In the genomic region with DNA sequence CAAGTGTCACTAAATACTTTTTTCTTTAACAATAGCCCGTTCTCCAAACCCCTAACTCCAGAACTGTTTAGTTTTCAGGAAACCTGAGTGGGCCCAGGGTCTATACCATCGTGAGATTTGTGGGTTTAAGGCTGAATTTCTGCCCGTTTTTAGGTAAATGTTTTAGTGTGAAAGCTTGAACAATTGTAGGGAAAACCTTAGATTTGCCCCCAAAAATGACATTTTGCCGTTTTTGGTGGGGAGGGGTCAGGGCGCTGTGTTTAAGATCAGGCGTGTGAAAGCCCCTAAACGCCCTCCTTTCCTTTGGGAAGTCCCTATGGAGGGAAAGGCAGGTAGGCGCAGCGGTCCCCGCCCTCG, we compare ENCODE assay signal across 8 cellular contexts. TPM values are rescaled to one million over a fixed set of nuclear protein-coding genes. Genes with fewer than 3 reads are reported as not detected.
DNase-seq lines count a peak whose midpoint lies in the region; ATAC-seq, FAIRE-seq and TF ChIP-seq lines count a peak whose summit lies in the region.

No MANE protein-coding gene starts in this region.

- H3K27ac ChIP-seq in Karpas-422 (ENCODE audit: low read length): no peak overlapping the region
- no peak overlapping the region for H3K27ac ChIP-seq in H1 (ENCODE audit: low read depth, low read length)
- H3K27ac ChIP-seq in parathyroid adenoma: no peak overlapping the region

- 9% methylated on average over 8 of the region's 11 CpGs; no CpG with 5 or more reads in 1 of the 2 experiments for WGBS in H1 (ENCODE audit: extremely low coverage in 1 of 2, insufficient coverage in 1 of 2, insufficient read length in 1 of 2, insufficient replicate concordance in 2 of 2, low coverage in 1 of 2, low lambda C conversion rate in 2 of 2, missing lambda C conversion rate in 1 of 2), 2 experiments

- no peak overlapping the region for H2BK15ac ChIP-seq in H1 (ENCODE audit: low read length)

- H3K4me1 ChIP-seq in Karpas-422 (ENCODE audit: low read length) (peaks cover 41% of the 10 kb centered on the region), H1 (replicated peaks in 1 of 4; ENCODE audit: control insufficient read depth in 3 of 4, insufficient read depth in 4 of 4, low read length in 3 of 4) (peaks cover 0 to 6% (median 4%) of the 10 kb centered on the region in 4 experiments; a peak in 3 of 7 replicates), parathyroid adenoma (peaks cover 3% of the 10 kb centered on the region)

- DNase-seq in Karpas-422: no peak
- DNase-seq in H1 (ENCODE audit: low read depth in 1 of 2, low spot score in 2 of 2): no peak
- DNase-seq in ACHN: no peak
- DNase-seq in GM19238 (ENCODE audit: insufficient read length, low spot score): no peak

- no peak overlapping the region for H2BK120ac ChIP-seq in H1 (replicated peaks; ENCODE audit: low read depth, low read length)

- H3K27me3 ChIP-seq in Karpas-422 (ENCODE audit: low read length) (no peaks in the 10 kb centered on the region), H1 (replicated peaks in 1 of 4; ENCODE audit: control insufficient read depth in 3 of 4, extremely low read depth in 1 of 4, insufficient read depth in 3 of 4, low read length in 3 of 4) (no peaks in the 10 kb centered on the region), parathyroid adenoma (ENCODE audit: control insufficient read depth, insufficient read depth, low read length) (no peaks in the 10 kb centered on the region)

- no peak overlapping the region for H4K91ac ChIP-seq in H1 (replicated peaks; ENCODE audit: insufficient read length, low read length)

- no peak for TF ChIP-seq RAD21 in H1 (IDR thresholded peaks at IDR 0.05 in 1 of 2, conservative IDR thresholded peaks at IDR 0.05 in 1 of 2; ENCODE audit: low read depth in 2 of 2, low read length in 2 of 2)

- H3K79me1 ChIP-seq in H1 (ENCODE audit: low read depth, low read length): no peaks in the 10 kb centered on the region; the same call in 1 of the 2 replicates

- no peak overlapping the region for H4K5ac ChIP-seq in H1 (ENCODE audit: insufficient read length, low read depth, low read length)

- peaks cover 6% of the 10 kb centered on the region; the same call in 1 of the 2 replicates for H3K36me3 ChIP-seq in Karpas-422 (ENCODE audit: insufficient read depth, low read length)
- H3K36me3 ChIP-seq in H1 (ENCODE audit: control insufficient read depth in 2 of 4, insufficient read depth in 4 of 4, low read length in 3 of 4): no peaks in the 10 kb centered on the region
- H3K36me3 ChIP-seq in parathyroid adenoma (ENCODE audit: control insufficient read depth, insufficient read depth, low read length): no peaks in the 10 kb centered on the region

- H2BK20ac ChIP-seq in H1 (ENCODE audit: low read length): no peak overlapping the region

- no peak overlapping the region for H3K23ac ChIP-seq in H1 (ENCODE audit: insufficient read length)

- no peak overlapping the region for H2BK5ac ChIP-seq in H1 (ENCODE audit: low read depth, low read length)

- TF ChIP-seq CTCF in GM12875 (IDR thresholded peaks at IDR 0.05; ENCODE audit: borderline replicate concordance, insufficient read depth, low read depth, low read length) (no peak), H1 (IDR thresholded peaks at IDR 0.05; ENCODE audit: control extremely low read depth in 1 of 3, insufficient read depth in 1 of 3, low read depth in 1 of 3, low read length in 3 of 3) (no peak), parathyroid adenoma (IDR thresholded peaks at IDR 0.05) (no peak)

- peak overlapping the region; percentile 63 for H3K9ac ChIP-seq in Karpas-422 (ENCODE audit: low read length)
- peak overlapping the region in 1 of 4 experiments; percentile 53; a peak in 1 of 7 replicates for H3K9ac ChIP-seq in H1 (replicated peaks in 1 of 4; ENCODE audit: extremely low read depth in 1 of 4, low read depth in 3 of 4, low read length in 3 of 4)
- no peak overlapping the region for H3K9ac ChIP-seq in parathyroid adenoma

- CTCF ChIA-PET in H1 (lab: Charles Lee; ENCODE audit: partially characterized antibody): interaction anchor here (2.3 kb wide), 1 partner anchor 170 kb away, joined by 10 read pairs; no protein-coding TSS in a partner anchor

- no peak overlapping the region for H3K56ac ChIP-seq in H1 (replicated peaks; ENCODE audit: insufficient read length, low read depth, low read length)

- peaks cover 3% of the 10 kb centered on the region; the same call in 1 of the 2 replicates for H3K23me2 ChIP-seq in H1 (ENCODE audit: low read depth, low read length)

- H3K4ac ChIP-seq in H1 (replicated peaks; ENCODE audit: insufficient read length, low read depth, low read length): no peak overlapping the region

- H3K4me3 ChIP-seq in GM12875 (ENCODE audit: low read depth, low read length) (peak overlapping the region; percentile 25), Karpas-422 (ENCODE audit: low read length) (peak overlapping the region; percentile 83), H1 (ENCODE audit: extremely low read depth in 1 of 4, insufficient read depth in 2 of 4, low read depth in 3 of 4, low read length in 4 of 4) (peak overlapping the region; percentile 32 to 89 (median 62); a peak in 7 of 8 replicates), parathyroid adenoma (ENCODE audit: low read depth, low read length) (peak overlapping the region; percentile 93)

- H4K8ac ChIP-seq in H1 (ENCODE audit: extremely low read depth, insufficient read depth, low read length): no peak overlapping the region

- no peak overlapping the region for H3K14ac ChIP-seq in H1 (ENCODE audit: insufficient read length)

- POLR2A ChIA-PET in H1 (lab: Charles Lee; ENCODE audit: partially characterized antibody): interaction anchor here (1.0 to 2.3 kb wide), 2 partner anchors 33 to 122 kb away, joined by 3 to 12 read pairs; a partner anchor contains a TSS

- H3K4me2 ChIP-seq in Karpas-422 (ENCODE audit: low read depth, low read length, poor library complexity, severe bottlenecking) (peak overlapping the region; percentile 87), H1 (ENCODE audit: insufficient read depth in 1 of 2, low read depth in 2 of 2, low read length in 2 of 2) (peak overlapping the region; percentile 67 to 73), parathyroid adenoma (ENCODE audit: low read length) (peak overlapping the region; percentile 93)

- H2AK5ac ChIP-seq in H1 (ENCODE audit: low read depth, low read length): no peak overlapping the region

- TF ChIP-seq EP300 in H1 (IDR thresholded peaks at IDR 0.05; ENCODE audit: borderline replicate concordance in 1 of 2, low read depth in 2 of 2, low read length in 2 of 2): no peak

- H3K79me2 ChIP-seq in Karpas-422 (ENCODE audit: low read length) (peaks cover 46% of the 10 kb centered on the region), H1 (ENCODE audit: control insufficient read depth in 1 of 2, insufficient read depth in 2 of 2, low read length in 2 of 2) (peaks cover 25 to 46% of the 10 kb centered on the region in 2 experiments), parathyroid adenoma (peaks cover 28% of the 10 kb centered on the region)

- no peak overlapping the region for H3K18ac ChIP-seq in H1 (ENCODE audit: extremely low read depth, low read length)

- H4K20me1 ChIP-seq in Karpas-422 (ENCODE audit: insufficient read depth, low read depth, low read length) (peaks cover 24% of the 10 kb centered on the region; the same call in 1 of the 2 replicates), H1 (replicated peaks in 1 of 2; ENCODE audit: control insufficient read depth in 1 of 2, insufficient read depth in 2 of 2, low read length in 2 of 2) (peaks cover 0 to 5% of the 10 kb centered on the region in 2 experiments)

- H3K9me3 ChIP-seq in Karpas-422 (ENCODE audit: low read length): no peaks in the 10 kb centered on the region
- H3K9me3 ChIP-seq in H1 (ENCODE audit: insufficient read depth in 2 of 2, low read depth in 1 of 2, low read length in 1 of 2): no peaks in the 10 kb centered on the region
- H3K9me3 ChIP-seq in parathyroid adenoma (ENCODE audit: control insufficient read depth, low read length): no peaks in the 10 kb centered on the region

- no peak overlapping the region for H2BK12ac ChIP-seq in H1 (ENCODE audit: low read depth, low read length)

- in situ Hi-C loops in ACHN (cut with HindIII; ENCODE audit: low pct_ligation_motif_present, low pct_unique_long_range_greater_than_20kb, low sequenced_read_pairs): no loop called here

- ATAC-seq in GM21825 (IDR thresholded peaks at IDR 0.05; ENCODE audit: unreplicated experiment): no peak
- ATAC-seq in GM19452 (IDR thresholded peaks at IDR 0.05; ENCODE audit: unreplicated experiment): no peak

- FAIRE-seq in H1 (lab: Jason Lieb, UNC): no peak

- H2AFZ ChIP-seq in Karpas-422 (ENCODE audit: low read length) (peak overlapping the region; percentile 82), H1 (ENCODE audit: low read length) (peak overlapping the region; percentile 99), parathyroid adenoma (peak overlapping the region; percentile 94)

- H3K9me2 ChIP-seq in Karpas-422 (replicated peaks; ENCODE audit: insufficient read depth, low read length): no peaks in the 10 kb centered on the region

- no peak for TF ChIP-seq POLR2A in H1 (IDR thresholded peaks at IDR 0.05; ENCODE audit: control extremely low read depth in 1 of 2, low read depth in 2 of 2, low read length in 2 of 2)

RNA-seq across cellular contexts. Expression of a gene that starts 0.3 kb away (rescaled TPM):
- 69.6 and 142 TPM in 2 replicates for total RNA-seq in Karpas-422 (2014; rRNA removed; shearing (Covaris generic); ENCODE audit: low replicate concordance)
- total RNA-seq in H1 (2021; fragmentation: NEBNext Ultra II Directional; extraction: Animal tissue kit (Norgen Biotek cat#: 25700)): 36.7 and 43.3 TPM in 2 replicates
- 14.4 and 22.4 TPM in 2 replicates for polyA plus RNA-seq in H1 (2011; rRNA removed)
- polyA plus RNA-seq in H1 (2011; cell fraction: cytosol; rRNA removed): 21.6 TPM
- 59.0 TPM for polyA plus RNA-seq in H1 (2011; cell fraction: nucleus; rRNA removed)
- 19.7 to 35.7 TPM (median 27.5 TPM) in 4 replicates for polyA plus RNA-seq in H1 (2012, experiment 1 of 2)
- 1.4 TPM for polyA plus RNA-seq in H1 (2012, experiment 2 of 2)
- polyA plus RNA-seq in H1 (2013, experiment 1 of 2): 24.0 TPM
- polyA plus RNA-seq in H1 (2013, experiment 2 of 2): 20.2 TPM
- 54.7 and 78.1 TPM in 2 replicates for polyA minus RNA-seq in H1 (2011; rRNA and poly(A)+ RNA removed)
- 19.3 TPM for polyA minus RNA-seq in H1 (2011; cell fraction: cytosol; rRNA and poly(A)+ RNA removed)
- 132 TPM for polyA minus RNA-seq in H1 (2011; cell fraction: nucleus; rRNA and poly(A)+ RNA removed)

RNA-seq across cellular contexts. Expression of a gene that starts 50.7 kb away (rescaled TPM):
- total RNA-seq in Karpas-422 (2014; rRNA removed; shearing (Covaris generic); ENCODE audit: low replicate concordance): 63.2 and 89.8 TPM in 2 replicates
- 148 and 149 TPM in 2 replicates for total RNA-seq in H1 (2021; fragmentation: NEBNext Ultra II Directional; extraction: Animal tissue kit (Norgen Biotek cat#: 25700))
- 19.2 and 36.0 TPM in 2 replicates for polyA plus RNA-seq in H1 (2011; rRNA removed)
- polyA plus RNA-seq in H1 (2011; cell fraction: cytosol; rRNA removed): 103 TPM
- 10.5 TPM for polyA plus RNA-seq in H1 (2011; cell fraction: nucleus; rRNA removed)
- polyA plus RNA-seq in H1 (2012, experiment 1 of 2): 106 to 201 TPM (median 113 TPM) in 4 replicates
- 43.2 TPM for polyA plus RNA-seq in H1 (2012, experiment 2 of 2)
- 179 TPM for polyA plus RNA-seq in H1 (2013, experiment 1 of 2)
- 178 TPM for polyA plus RNA-seq in H1 (2013, experiment 2 of 2)
- polyA minus RNA-seq in H1 (2011; rRNA and poly(A)+ RNA removed): 6.5 and 7.2 TPM in 2 replicates
- polyA minus RNA-seq in H1 (2011; cell fraction: cytosol; rRNA and poly(A)+ RNA removed): 13.6 TPM
- 22.0 TPM for polyA minus RNA-seq in H1 (2011; cell fraction: nucleus; rRNA and poly(A)+ RNA removed)

RNA-seq across cellular contexts. Expression of a gene that starts 52.1 kb away (rescaled TPM):
- total RNA-seq in Karpas-422 (2014; rRNA removed; shearing (Covaris generic); ENCODE audit: low replicate concordance): 22.7 and 32.2 TPM in 2 replicates
- 10.5 and 12.5 TPM in 2 replicates for total RNA-seq in H1 (2021; fragmentation: NEBNext Ultra II Directional; extraction: Animal tissue kit (Norgen Biotek cat#: 25700))
- 2.3 and 3.2 TPM in 2 replicates for polyA plus RNA-seq in H1 (2011; rRNA removed)
- 3.9 TPM for polyA plus RNA-seq in H1 (2011; cell fraction: cytosol; rRNA removed)
- polyA plus RNA-seq in H1 (2011; cell fraction: nucleus; rRNA removed): 5.2 TPM
- polyA plus RNA-seq in H1 (2012, experiment 1 of 2): 3.7 to 7.1 TPM (median 4.5 TPM) in 4 replicates
- polyA plus RNA-seq in H1 (2012, experiment 2 of 2): 0.35 TPM
- polyA plus RNA-seq in H1 (2013, experiment 1 of 2): 4.4 TPM
- polyA plus RNA-seq in H1 (2013, experiment 2 of 2): 4.6 TPM
- polyA minus RNA-seq in H1 (2011; rRNA and poly(A)+ RNA removed): 13.1 and 18.8 TPM in 2 replicates
- polyA minus RNA-seq in H1 (2011; cell fraction: cytosol; rRNA and poly(A)+ RNA removed): 10.1 TPM
- polyA minus RNA-seq in H1 (2011; cell fraction: nucleus; rRNA and poly(A)+ RNA removed): 23.1 TPM

Comparison
In these comparisons a context has a peak if more than half of its experiments do, and no peak if none do; other contexts are left out.
1. H3K4me3 ChIP-seq: peak in every context shown above with its lines; median percentile 93 in parathyroid adenoma; 83 in Karpas-422; 62 in H1; 25 in GM12875.